ENCODE assay signal across 29 cellular contexts in the genomic region with DNA sequence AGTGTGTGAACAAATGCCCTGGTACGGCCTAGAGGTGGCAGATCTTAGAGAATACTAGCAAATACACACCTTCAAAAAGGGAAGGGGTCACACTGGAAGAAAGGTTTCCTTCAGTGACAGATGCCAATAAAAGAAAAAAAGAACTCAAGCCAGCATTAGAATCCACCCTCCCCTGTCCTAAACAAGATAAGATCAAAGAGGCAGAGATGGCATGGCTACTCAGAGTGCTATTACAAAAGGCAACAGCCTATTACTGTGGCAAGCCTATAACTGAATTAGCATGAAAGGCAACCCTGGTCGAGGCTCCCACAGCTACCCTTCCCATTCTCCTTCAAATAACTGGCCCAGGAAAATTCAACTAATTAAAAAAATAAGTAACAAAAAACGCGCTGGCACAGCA.
"Had no signal": no experiment of that assay in that cellular context is flagged by ENCODE, and none has a peak within 500 bp of the region (broad histone marks: within the 10 kb centered on the region; RNA-seq: fewer than 3 reads in every experiment).

No MANE protein-coding gene starts in this region.

- H3K79me2 ChIP-seq: parathyroid adenoma had no signal

- H3K4me1 Mint-ChIP-seq: natural killer cell; nephron; neural crest cell; stimulated activated effector memory CD8-positive, alpha-beta T cell treated with anti-CD3 and anti-CD28 coated beads, Interleukin-12 subunit alpha, Interleukin-12 subunit beta, amount 100 ng/mL, for 72 hours had no signal

- H3K27me3 Mint-ChIP-seq: naive thymus-derived CD4-positive, alpha-beta T cell; progenitor cell of endocrine pancreas; stimulated activated naive B cell treated with anti-CD40 and anti-IgM and Interleukin-4, amounts not matched to agents 10 μg/mL and 1 μg/mL and 100 μg/mL, for 72 hours; stimulated activated naive CD8-positive, alpha-beta T cell treated with anti-CD3 and anti-CD28 coated beads, Interleukin-15, Interleukin-2, amounts not matched to agents 100 ng/mL and 50 ng/mL, for 24 hours had no signal

- H3K9ac ChIP-seq: parathyroid adenoma had no signal

- H3K4me1 ChIP-seq: parathyroid adenoma, psoas muscle, sigmoid colon, stomach, thyroid gland, upper lobe of left lung, vagina had no signal

- H3K4me3 Mint-ChIP-seq: naive thymus-derived CD4-positive, alpha-beta T cell; natural killer cell; nephron; neural crest cell; stimulated activated effector memory CD8-positive, alpha-beta T cell treated with anti-CD3 and anti-CD28 coated beads, Interleukin-12 subunit alpha, Interleukin-12 subunit beta, amount 100 ng/mL, for 72 hours; stimulated activated naive B cell treated with anti-CD40 and anti-IgM and Interleukin-4, amounts not matched to agents 10 μg/mL and 1 μg/mL and 100 μg/mL, for 72 hours; stimulated activated naive CD8-positive, alpha-beta T cell treated with anti-CD3 and anti-CD28 coated beads, Interleukin-15, Interleukin-2, amounts not matched to agents 100 ng/mL and 50 ng/mL, for 24 hours had no signal

- DNase-seq: naive thymus-derived CD4-positive, alpha-beta T cell; natural killer cell; occipital lobe; ovary; posterior cingulate gyrus; psoas muscle; right cardiac atrium; right lobe of liver; sigmoid colon; small intestine; stimulated activated CD4-positive, alpha-beta T cell treated with anti-CD3 and anti-CD28 coated beads, Interleukin-15, amount 100 ng/mL, for 24 hours; stimulated activated CD4-positive, alpha-beta T cell treated with anti-CD3 and anti-CD28 coated beads, Interleukin-2, amount 100 ng/mL, for 24 hours; stimulated activated CD4-positive, alpha-beta T cell treated with anti-CD3 and anti-CD28 coated beads, Interleukin-2, amount 100 ng/mL, for 48 hours; stimulated activated CD4-positive, alpha-beta T cell treated with anti-CD3 and anti-CD28 coated beads, Interleukin-4, amount 100 ng/mL, for 24 hours; stimulated activated naive B cell treated with anti-CD40 and anti-IgM and Interleukin-4, amounts not matched to agents 10 μg/mL and 1 μg/mL and 100 μg/mL, for 72 hours; stimulated activated naive CD4-positive, alpha-beta T cell treated with Interleukin-2 at 50 U/mL for 16 hours; stomach; thyroid gland; trophoblast cell; upper lobe of left lung had no signal

- H3K4me3 ChIP-seq: ovary, psoas muscle, right lobe of liver, sigmoid colon, stomach, thoracic aorta, thyroid gland, tibial nerve, upper lobe of left lung, vagina had no signal

- H3K27me3 ChIP-seq: ovary, right lobe of liver, sigmoid colon, stomach, thyroid gland, tibial nerve, upper lobe of left lung, vagina had no signal

- H3K27ac Mint-ChIP-seq: naive thymus-derived CD4-positive, alpha-beta T cell; natural killer cell; nephron; progenitor cell of endocrine pancreas; stimulated activated effector memory CD8-positive, alpha-beta T cell treated with anti-CD3 and anti-CD28 coated beads, Interleukin-12 subunit alpha, Interleukin-12 subunit beta, amount 100 ng/mL, for 72 hours; stimulated activated naive B cell treated with anti-CD40 and anti-IgM and Interleukin-4, amounts not matched to agents 10 μg/mL and 1 μg/mL and 100 μg/mL, for 72 hours; stimulated activated naive CD8-positive, alpha-beta T cell treated with anti-CD3 and anti-CD28 coated beads, Interleukin-15, Interleukin-2, amounts not matched to agents 100 ng/mL and 50 ng/mL, for 24 hours had no signal

- H2AFZ ChIP-seq: parathyroid adenoma had no signal

- H3K9me3 Mint-ChIP-seq: naive thymus-derived CD4-positive, alpha-beta T cell; natural killer cell; nephron; neural crest cell; stimulated activated effector memory CD8-positive, alpha-beta T cell treated with anti-CD3 and anti-CD28 coated beads, Interleukin-12 subunit alpha, Interleukin-12 subunit beta, amount 100 ng/mL, for 72 hours; stimulated activated naive B cell treated with anti-CD40 and anti-IgM and Interleukin-4, amounts not matched to agents 10 μg/mL and 1 μg/mL and 100 μg/mL, for 72 hours; stimulated activated naive CD8-positive, alpha-beta T cell treated with anti-CD3 and anti-CD28 coated beads, Interleukin-15, Interleukin-2, amounts not matched to agents 100 ng/mL and 50 ng/mL, for 24 hours had no signal

- H3K36me3 ChIP-seq: ovary had no signal

- H3K27ac ChIP-seq: ovary, parathyroid adenoma, psoas muscle, right lobe of liver, sigmoid colon, stomach, thoracic aorta, thyroid gland, tibial nerve, upper lobe of left lung, vagina had no signal

- H3K9me3 ChIP-seq: ovary, psoas muscle, right lobe of liver, sigmoid colon, stomach, thoracic aorta, thyroid gland, tibial nerve, upper lobe of left lung, vagina had no signal
